In the genomic region with DNA sequence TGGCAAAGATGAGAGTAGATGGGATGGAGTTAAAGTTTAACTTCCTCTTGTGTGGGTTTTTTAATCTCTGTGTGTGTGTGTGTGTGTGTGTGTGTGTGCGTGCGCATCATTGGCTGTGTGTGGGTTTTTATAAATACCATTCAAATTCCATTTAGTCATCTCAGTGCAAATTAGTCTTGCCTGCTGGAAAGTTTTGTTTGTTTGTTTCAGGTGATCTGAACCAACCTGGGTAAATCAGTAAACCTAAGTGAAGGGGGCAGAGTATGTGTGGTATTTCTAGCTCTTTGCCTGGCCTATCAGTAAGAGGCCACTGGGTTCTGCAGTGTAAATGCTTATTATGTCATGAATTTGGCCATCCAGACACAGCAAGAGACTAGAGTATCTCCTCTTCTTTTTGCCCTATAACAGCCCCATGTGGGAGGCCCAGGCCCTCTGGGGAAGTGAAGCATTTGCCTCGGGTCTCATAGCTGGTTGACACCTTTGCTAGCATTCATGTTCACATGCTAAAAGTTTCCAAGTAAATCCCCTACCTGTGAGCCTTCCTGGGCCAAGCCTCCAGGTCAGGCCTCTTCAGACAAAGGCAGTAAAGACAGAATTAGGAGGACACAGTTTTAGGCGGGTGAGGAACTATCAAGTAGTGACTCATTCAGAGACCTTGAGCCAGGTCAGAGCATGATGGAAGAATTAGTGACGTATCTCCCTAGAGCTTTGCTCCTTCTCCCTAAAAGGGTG, we compare ENCODE assay signal across 8 cellular contexts. TPM values are rescaled to one million over a fixed set of nuclear protein-coding genes. Genes with fewer than 3 reads are reported as not detected.
DNase-seq lines count a peak whose midpoint lies in the region; ATAC-seq and TF ChIP-seq lines count a peak whose summit lies in the region.

No MANE protein-coding gene starts in this region.

- H4K20me1 ChIP-seq in Karpas-422 (ENCODE audit: insufficient read depth, low read depth, low read length), result no peaks in the 10 kb centered on the region
- H4K20me1 ChIP-seq in neural progenitor cell (ENCODE audit: low read depth), result peaks cover 16% of the 10 kb centered on the region

- H3K9me3 Mint-ChIP-seq in neural progenitor cell, result no peaks in the 10 kb centered on the region

- H3K4me3 ChIP-seq in AG04449 (ENCODE audit: low read depth, low read length), result no peak overlapping the region
- no peak overlapping the region; the same call in 1 of the 2 replicates for H3K4me3 ChIP-seq in Karpas-422 (ENCODE audit: low read length)
- no peak overlapping the region for H3K4me3 ChIP-seq in fibroblast of mammary gland (ENCODE audit: control insufficient read depth, low read depth, low read length)
- no peak overlapping the region for H3K4me3 ChIP-seq in neural progenitor cell

- peaks cover 2% of the 10 kb centered on the region for H3K27me3 Mint-ChIP-seq in neural progenitor cell (ENCODE audit: insufficient read depth, low read depth)

- no peak overlapping the region for H3K27ac Mint-ChIP-seq in neural progenitor cell

- H3K36me3 ChIP-seq in Karpas-422 (ENCODE audit: insufficient read depth, low read length) (peaks cover 52% of the 10 kb centered on the region), neural progenitor cell (no peaks in the 10 kb centered on the region)

- H3K27ac ChIP-seq in Karpas-422 (ENCODE audit: low read length), result peak overlapping the region; percentile 77
- H3K27ac ChIP-seq in neural progenitor cell, result no peak overlapping the region

- H3K4me2 ChIP-seq in Karpas-422 (ENCODE audit: low read depth, low read length, poor library complexity, severe bottlenecking), result peak overlapping the region; percentile 45
- H3K4me2 ChIP-seq in neural progenitor cell, result no peak overlapping the region

- H3K79me2 ChIP-seq in Karpas-422 (ENCODE audit: low read length) (peaks cover 22% of the 10 kb centered on the region), neural progenitor cell (ENCODE audit: low read depth) (no peaks in the 10 kb centered on the region)

- H3K4me1 Mint-ChIP-seq in neural progenitor cell, result peaks cover 2% of the 10 kb centered on the region

- no peak overlapping the region for H3K4me3 Mint-ChIP-seq in neural progenitor cell

- TF ChIP-seq CTCF in AG04449 (IDR thresholded peaks at IDR 0.05; ENCODE audit: insufficient read depth, low read length, missing control alignments) (no peak), fibroblast of mammary gland (conservative IDR thresholded peaks at IDR 0.05; ENCODE audit: control insufficient read depth, insufficient read depth, low read depth, low read length) (no peak), neural progenitor cell (IDR thresholded peaks at IDR 0.05) (no peak)

- peak; percentile 68 for ATAC-seq in GM19372 (IDR thresholded peaks at IDR 0.05; ENCODE audit: low read depth, unreplicated experiment)

- peaks cover 40% of the 10 kb centered on the region for H3K36me3 Mint-ChIP-seq in neural progenitor cell

- H3K9me3 ChIP-seq in Karpas-422 (ENCODE audit: low read length) (no peaks in the 10 kb centered on the region), neural progenitor cell (ENCODE audit: low read depth) (no peaks in the 10 kb centered on the region)

- POLR2A ChIA-PET in AG04449 (lab: Yijun Ruan, JAX), result interaction anchor here (0.6 to 1.3 kb wide), 3 partner anchors 15 to 115 kb away, joined by 3 to 4 read pairs (median 3); a partner anchor contains a TSS

- H3K27me3 ChIP-seq in Karpas-422 (ENCODE audit: low read length) (no peaks in the 10 kb centered on the region), neural progenitor cell (no peaks in the 10 kb centered on the region)

- peaks cover 28% of the 10 kb centered on the region for H3F3A ChIP-seq in neural progenitor cell (ENCODE audit: low read depth)

- H3K9ac ChIP-seq in Karpas-422 (ENCODE audit: low read length) (peak overlapping the region; percentile 16), neural progenitor cell (no peak overlapping the region)

- H3K4me1 ChIP-seq in Karpas-422 (ENCODE audit: low read length), result peaks cover 28% of the 10 kb centered on the region
- peaks cover 30% of the 10 kb centered on the region for H3K4me1 ChIP-seq in neural progenitor cell

- CTCF ChIA-PET in AG04449 (lab: Yijun Ruan, JAX), result interaction anchor here (0.7 to 2.7 kb wide), 5 partner anchors 8 to 170 kb away, joined by 3 to 15 read pairs (median 7); a partner anchor contains a TSS

- no peaks in the 10 kb centered on the region for H3K9me2 ChIP-seq in Karpas-422 (replicated peaks; ENCODE audit: insufficient read depth, low read length)

- peak; percentile 37 for DNase-seq in AG04449 (ENCODE audit: low read depth, low spot score)
- DNase-seq in Karpas-422, result peak; percentile 78
- peak; percentile 87 for DNase-seq in fibroblast of mammary gland (ENCODE audit: low read depth)
- no peak for DNase-seq in T-helper 9 cell
- no peak for DNase-seq in neural progenitor cell (ENCODE audit: low spot score)
- no peak for DNase-seq in anterior cingulate cortex (lab: John Stamatoyannopoulos, UW)
- DNase-seq in SIG-M5 (lab: John Stamatoyannopoulos, UW), result no peak

- H2AFZ ChIP-seq in Karpas-422 (ENCODE audit: low read length) (no peak overlapping the region), neural progenitor cell (replicated peaks) (no peak overlapping the region)

RNA-seq across cellular contexts. Expression of a gene that starts 14.7 kb away (rescaled TPM):
- 36.3 and 65.4 TPM in 2 replicates for total RNA-seq in Karpas-422 (2014; rRNA removed; shearing (Covaris generic); ENCODE audit: low replicate concordance)
- total RNA-seq in neural progenitor cell (ENCODE audit: low replicate concordance), result 45.1 and 58.8 TPM in 2 replicates

RNA-seq across cellular contexts. Expression of a gene that starts 32.6 kb away (rescaled TPM):
- 4.4 and 18.1 TPM in 2 replicates for total RNA-seq in Karpas-422 (2014; rRNA removed; shearing (Covaris generic); ENCODE audit: low replicate concordance)
- 8.2 and 10.1 TPM in 2 replicates for total RNA-seq in neural progenitor cell (ENCODE audit: low replicate concordance)

Comparison
In these comparisons a context has a peak if more than half of its experiments do, and no peak if none do; other contexts are left out.
1. DNase-seq: peak in AG04449 (single experiment), Karpas-422 (single experiment) and fibroblast of mammary gland (single experiment); none in T-helper 9 cell (single experiment), neural progenitor cell (single experiment), anterior cingulate cortex (0 of 58) and SIG-M5 (single experiment).